In the genomic region with DNA sequence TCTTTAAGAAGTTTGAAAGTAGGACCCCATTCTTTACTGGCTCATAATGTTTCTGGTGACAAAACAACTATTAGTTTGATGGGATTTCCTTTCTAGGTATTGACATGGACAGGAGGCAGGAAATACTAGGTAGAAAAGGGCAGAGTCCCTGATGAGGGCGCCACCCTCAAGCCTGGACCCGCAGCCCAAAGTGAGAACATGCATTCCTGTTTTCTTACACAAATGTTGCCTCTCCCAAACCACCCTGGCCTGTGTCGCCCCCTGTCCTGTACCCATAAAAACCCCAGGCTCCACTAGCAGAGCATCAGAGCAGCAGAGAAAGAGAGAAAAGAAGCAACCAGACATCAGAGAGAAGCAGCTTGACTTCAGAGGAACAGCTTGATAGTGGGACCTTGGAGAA, we compare ENCODE assay signal across 20 cellular contexts.
"Had no signal": no experiment of that assay in that cellular context is flagged by ENCODE, and none has a peak within 500 bp of the region (broad histone marks: within the 10 kb centered on the region; RNA-seq: fewer than 3 reads in every experiment).

No MANE protein-coding gene starts in this region.

- DNase-seq: Karpas-422, KG1, MG63, NCI-H1092, NCI-H1105 treated with DMSO at 0.1 percent for 48 hours, NCI-H1417 treated with DMSO at 0.1 percent for 48 hours, NCI-H146, NCI-H1694 treated with DMSO at 0.1 percent for 48 hours, NCI-H1930, NCI-H2081, NCI-H2171, NCI-H226, NCI-H446, NCI-H510A, NCI-H524 treated with DMSO at 0.1 percent for 48 hours, NCI-H69, NCI-H774, RPMI8226, SHP77, SK-N-SH had no signal

- H3K27me3 ChIP-seq: MG63 had no signal

- H3K4me3 ChIP-seq: MG63 had no signal

- H3K9ac ChIP-seq: SK-N-SH had no signal

- H3K4me2 ChIP-seq: SK-N-SH had no signal

- H3K36me3 ChIP-seq: MG63 had no signal

- H3K9me2 ChIP-seq: SK-N-SH had no signal
